8 cellular contexts compared by ENCODE assay signal in genomic region chr18:2641638-2642037, GRCh38. TPM values are rescaled to one million over a fixed set of nuclear protein-coding genes. Genes with fewer than 3 reads are reported as not detected.
DNase-seq lines count a peak whose midpoint lies in the region; ATAC-seq lines count a peak whose summit lies in the region.

No MANE protein-coding gene starts in this region.

- no peak overlapping the region for H3K27ac Mint-ChIP-seq in activated CD8-positive, alpha-beta memory T cell treated with anti-CD3 and anti-CD28 coated beads, Interleukin-2, amount 10 ng/mL, durations not matched to agents 7 days and 5 days

- H3K9me3 ChIP-seq in MG63 = no peaks in the 10 kb centered on the region

- no peak overlapping the region for H3K4me3 ChIP-seq in MG63

- peak overlapping the region; percentile 67 for H3K4me3 Mint-ChIP-seq in activated CD8-positive, alpha-beta memory T cell treated with anti-CD3 and anti-CD28 coated beads, Interleukin-2, amount 10 ng/mL, durations not matched to agents 7 days and 5 days

- CTCF ChIA-PET in activated CD8-positive, alpha-beta memory T cell treated with anti-CD3 and anti-CD28 coated beads, Interleukin-2, amount 10 ng/mL, durations not matched to agents 7 days and 5 days (lab: Charles Lee) = interaction anchor here (1.0 to 3.4 kb wide), 5 partner anchors 12 to 47 kb away, joined by 3 to 20 read pairs (median 4); partner anchors contain the start of gene SMCHD1

- ATAC-seq in activated CD8-positive, alpha-beta memory T cell treated with anti-CD3 and anti-CD28 coated beads, Interleukin-2, amount 10 ng/mL, durations not matched to agents 7 days and 5 days = peak; percentile 68
- peak; percentile 75 for ATAC-seq in HG02678 (IDR thresholded peaks at IDR 0.05; ENCODE audit: unreplicated experiment)

- H3K36me3 Mint-ChIP-seq in activated CD8-positive, alpha-beta memory T cell treated with anti-CD3 and anti-CD28 coated beads, Interleukin-2, amount 10 ng/mL, durations not matched to agents 7 days and 5 days = peaks cover 11% of the 10 kb centered on the region

- H3K9me3 Mint-ChIP-seq in activated CD8-positive, alpha-beta memory T cell treated with anti-CD3 and anti-CD28 coated beads, Interleukin-2, amount 10 ng/mL, durations not matched to agents 7 days and 5 days (ENCODE audit: low read depth) = no peaks in the 10 kb centered on the region

- no peaks in the 10 kb centered on the region for H3K27me3 Mint-ChIP-seq in activated CD8-positive, alpha-beta memory T cell treated with anti-CD3 and anti-CD28 coated beads, Interleukin-2, amount 10 ng/mL, durations not matched to agents 7 days and 5 days

- H3K27me3 ChIP-seq in MG63 = no peaks in the 10 kb centered on the region

- no peaks in the 10 kb centered on the region for H3K36me3 ChIP-seq in MG63

- no peak for DNase-seq in activated CD8-positive, alpha-beta memory T cell treated with anti-CD3 and anti-CD28 coated beads, Interleukin-2, amount 10 ng/mL, durations not matched to agents 7 days and 5 days
- no peak for DNase-seq in activated CD8-positive, alpha-beta memory T cell treated with anti-CD3 and anti-CD28 coated beads, Interleukin-2, amount 50 U/mL, for 48 hours
- DNase-seq in NCI-H774 (lab: John Stamatoyannopoulos, UW) (peak; percentile 7), germinal center (ENCODE audit: low spot score) (peak; percentile 70), MG63 (no peak)
- DNase-seq in effector CD8-positive, alpha-beta T cell (lab: John Stamatoyannopoulos, UW) = no peak
- no peak for DNase-seq in activated CD8-positive, alpha-beta memory T cell treated with anti-CD3 and anti-CD28 coated beads for 24 hours

- peaks cover 47% of the 10 kb centered on the region for H3K4me1 Mint-ChIP-seq in activated CD8-positive, alpha-beta memory T cell treated with anti-CD3 and anti-CD28 coated beads, Interleukin-2, amount 10 ng/mL, durations not matched to agents 7 days and 5 days

RNA-seq across cellular contexts. Expression of gene SMCHD1, which starts 13.9 kb away (rescaled TPM):
- 100 to 1,000 TPM; 129 to 174 TPM for total RNA-seq in activated CD8-positive, alpha-beta memory T cell treated with anti-CD3 and anti-CD28 coated beads, Interleukin-2, amount 10 ng/mL, durations not matched to agents 7 days and 5 days
- total RNA-seq in MG63 (2014; rRNA removed; shearing (Covaris generic); ENCODE audit: low replicate concordance) = 16.2 and 19.0 TPM in 2 replicates

Comparison
In these comparisons a context has a peak if more than half of its experiments do, and no peak if none do; other contexts are left out.
1. DNase-seq: peak in NCI-H774 (single experiment) and germinal center (single experiment); none in activated CD8-positive, alpha-beta memory T cell treated with anti-CD3 and anti-CD28 coated beads, Interleukin-2, amount 10 ng/mL, durations not matched to agents 7 days and 5 days (single experiment), activated CD8-positive, alpha-beta memory T cell treated with anti-CD3 and anti-CD28 coated beads, Interleukin-2, amount 50 U/mL, for 48 hours (single experiment), MG63 (single experiment), effector CD8-positive, alpha-beta T cell (single experiment) and activated CD8-positive, alpha-beta memory T cell treated with anti-CD3 and anti-CD28 coated beads for 24 hours (single experiment).